ENCODE assay signal across 8 cellular contexts in the genomic region with DNA sequence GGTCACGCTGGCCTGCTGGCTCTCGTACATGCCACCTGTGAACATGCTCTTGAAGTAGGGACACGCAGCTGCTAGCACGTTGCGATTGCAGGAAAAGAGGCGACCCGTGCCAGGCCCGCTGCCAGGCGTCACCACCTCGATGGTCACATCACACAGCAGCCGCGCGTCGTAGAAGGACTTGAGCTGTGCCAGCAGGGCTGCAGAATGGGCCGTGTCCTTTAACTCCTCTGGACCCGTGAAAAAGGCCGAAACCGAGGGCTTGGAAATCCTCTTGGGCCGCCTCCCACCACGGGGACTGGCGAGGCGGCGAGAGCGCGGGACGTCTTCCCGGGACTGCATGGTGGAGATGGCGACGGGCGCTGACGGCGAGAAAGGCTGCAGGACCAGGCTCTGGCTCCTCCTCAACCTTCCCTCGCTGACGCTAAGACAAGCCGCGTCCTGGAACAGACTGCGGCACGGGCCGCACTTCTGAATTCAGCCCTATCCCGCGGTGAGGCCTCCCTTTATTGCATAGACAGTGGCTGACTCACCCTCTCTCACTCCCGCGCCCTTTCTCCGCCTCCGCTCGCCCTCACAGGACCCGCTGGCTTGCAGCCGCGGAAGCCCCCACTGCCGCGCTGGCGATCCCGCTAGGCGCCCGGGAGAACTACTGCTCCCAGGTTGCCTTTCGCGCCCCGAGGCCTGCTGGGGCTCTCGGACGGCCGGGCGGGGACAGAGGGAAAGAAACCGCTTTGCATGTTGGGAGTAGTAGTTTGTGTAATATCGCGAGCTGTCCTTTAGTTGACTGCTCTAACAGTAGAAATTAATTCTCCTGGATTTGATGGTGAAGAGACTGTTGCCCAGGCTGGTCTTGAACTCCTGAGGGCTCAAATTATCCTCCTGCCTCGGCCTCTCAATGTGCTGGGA. TPM values are rescaled to one million over a fixed set of nuclear protein-coding genes. Genes with fewer than 3 reads are reported as not detected.
A peak's percentile ranks its signal among the peaks of the same experiment; 100 is the strongest.
DNase-seq lines count a peak whose midpoint lies in the region; ATAC-seq, FAIRE-seq and TF ChIP-seq lines count a peak whose summit lies in the region.

A gene with protein sequence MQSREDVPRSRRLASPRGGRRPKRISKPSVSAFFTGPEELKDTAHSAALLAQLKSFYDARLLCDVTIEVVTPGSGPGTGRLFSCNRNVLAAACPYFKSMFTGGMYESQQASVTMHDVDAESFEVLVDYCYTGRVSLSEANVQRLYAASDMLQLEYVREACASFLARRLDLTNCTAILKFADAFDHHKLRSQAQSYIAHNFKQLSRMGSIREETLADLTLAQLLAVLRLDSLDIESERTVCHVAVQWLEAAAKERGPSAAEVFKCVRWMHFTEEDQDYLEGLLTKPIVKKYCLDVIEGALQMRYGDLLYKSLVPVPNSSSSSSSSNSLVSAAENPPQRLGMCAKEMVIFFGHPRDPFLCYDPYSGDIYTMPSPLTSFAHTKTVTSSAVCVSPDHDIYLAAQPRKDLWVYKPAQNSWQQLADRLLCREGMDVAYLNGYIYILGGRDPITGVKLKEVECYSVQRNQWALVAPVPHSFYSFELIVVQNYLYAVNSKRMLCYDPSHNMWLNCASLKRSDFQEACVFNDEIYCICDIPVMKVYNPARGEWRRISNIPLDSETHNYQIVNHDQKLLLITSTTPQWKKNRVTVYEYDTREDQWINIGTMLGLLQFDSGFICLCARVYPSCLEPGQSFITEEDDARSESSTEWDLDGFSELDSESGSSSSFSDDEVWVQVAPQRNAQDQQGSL (minus strand): TSS at position 651 of the 906 bp plus-strand sequence. CDS start 312 bp downstream, at position 339.

- TF ChIP-seq CTCF in right atrium auricular region (IDR thresholded peaks at IDR 0.05), result peak in 1 of 2 donors; percentile 11
- TF ChIP-seq CTCF in prostate gland (IDR thresholded peaks at IDR 0.05), result peak in 2 of 4 experiments; percentile 22 to 33

- H3K4me3 ChIP-seq in right atrium auricular region, result peak within 1 kb of the TSS; percentile 73 to 74
- H3K4me3 ChIP-seq in prostate gland, result peak within 1 kb of the TSS; percentile 56 to 66
- H3K4me3 ChIP-seq in urinary bladder (ENCODE audit: low read depth, low read length), result peak within 1 kb of the TSS; percentile 54

- no peaks in the 10 kb centered on the region for H3K27me3 ChIP-seq in right atrium auricular region
- no peaks in the 10 kb centered on the region for H3K27me3 ChIP-seq in prostate gland (replicated peaks; ENCODE audit: insufficient read depth)

- TF ChIP-seq POLR2A in prostate gland (IDR thresholded peaks at IDR 0.05), result peak; percentile 50

- H3K36me3 ChIP-seq in right atrium auricular region, result no peaks in the 10 kb centered on the region
- no peaks in the 10 kb centered on the region for H3K36me3 ChIP-seq in prostate gland
- no peaks in the 10 kb centered on the region for H3K36me3 ChIP-seq in urinary bladder (ENCODE audit: insufficient read depth)

- 15% methylated on average over 56 of the region's 66 CpGs for WGBS in prostate gland
- WGBS in urinary bladder, result 7% methylated on average over 66 of the region's 66 CpGs

- FAIRE-seq in GM18507 (lab: Jason Lieb, UNC), result peak; percentile 90

- peaks cover 0 to 20% of the 10 kb centered on the region in 2 donors for H3K4me1 ChIP-seq in right atrium auricular region
- peaks cover 2% of the 10 kb centered on the region for H3K4me1 ChIP-seq in prostate gland (replicated peaks)
- no peaks in the 10 kb centered on the region for H3K4me1 ChIP-seq in urinary bladder (ENCODE audit: insufficient read depth)

- intact Hi-C loops in T-helper 2 cell treated with Interferon-gamma antibody and Interleukin-4, amounts not matched to agents 100 ng/mL and 5 ng/mL, for 36 hours (cut with micrococcal nuclease), result loop anchor here (1.0 to 10.0 kb wide), 6 partner anchors 62 to 419 kb away; a partner anchor contains a TSS
- intact Hi-C loops in prostate gland (cut with DNase I), result loop anchor here (2.0 to 10.0 kb wide), 2 partner anchors 61 to 71 kb away; a partner anchor contains a TSS

- peak; percentile 93 for ATAC-seq in HG02973 (IDR thresholded peaks at IDR 0.05; ENCODE audit: unreplicated experiment)

- no peaks in the 10 kb centered on the region for H3K9me3 ChIP-seq in right atrium auricular region
- no peaks in the 10 kb centered on the region for H3K9me3 ChIP-seq in prostate gland

- H3K27ac ChIP-seq in right atrium auricular region (peak within 1 kb of the TSS; percentile 89 to 93), prostate gland (peak within 1 kb of the TSS; percentile 81), urinary bladder (ENCODE audit: low read depth) (peak within 1 kb of the TSS; percentile 78)

- DNase-seq in GM18507 (ENCODE audit: extremely low spot score, insufficient read length, low read depth), result peak; percentile 79
- DNase-seq in NCI-H1930 (lab: John Stamatoyannopoulos, UW), result peak; percentile 91
- DNase-seq in anterior cingulate cortex (lab: John Stamatoyannopoulos, UW), result peak; percentile 49 to 95 (median 89)
- DNase-seq in right atrium auricular region (ENCODE audit: low spot score), result peak; percentile 94
- DNase-seq in prostate gland (ENCODE audit: low spot score), result peak; percentile 90

RNA-seq across cellular contexts. Expression of the gene that starts here (rescaled TPM):
- 10.6 and 11.8 TPM in 2 replicates for total RNA-seq in T-helper 2 cell treated with Interferon-gamma antibody and Interleukin-4, amounts not matched to agents 100 ng/mL and 5 ng/mL, for 36 hours
- total RNA-seq in right atrium auricular region (1 to 10 TPM; 7.0 to 7.8 TPM), prostate gland (10 to 100 TPM; 10.5 to 13.2 TPM), urinary bladder (23.1 TPM)
- 5.1 TPM for polyA plus RNA-seq in urinary bladder

Comparison
In these comparisons a context has a peak if more than half of its experiments do, and no peak if none do; other contexts are left out.
1. Peak in every context shown above with its lines: DNase-seq, ATAC-seq, H3K4me3 ChIP-seq and H3K27ac ChIP-seq.